Comparison of ENCODE assay signal across 8 cellular contexts in the genomic region with DNA sequence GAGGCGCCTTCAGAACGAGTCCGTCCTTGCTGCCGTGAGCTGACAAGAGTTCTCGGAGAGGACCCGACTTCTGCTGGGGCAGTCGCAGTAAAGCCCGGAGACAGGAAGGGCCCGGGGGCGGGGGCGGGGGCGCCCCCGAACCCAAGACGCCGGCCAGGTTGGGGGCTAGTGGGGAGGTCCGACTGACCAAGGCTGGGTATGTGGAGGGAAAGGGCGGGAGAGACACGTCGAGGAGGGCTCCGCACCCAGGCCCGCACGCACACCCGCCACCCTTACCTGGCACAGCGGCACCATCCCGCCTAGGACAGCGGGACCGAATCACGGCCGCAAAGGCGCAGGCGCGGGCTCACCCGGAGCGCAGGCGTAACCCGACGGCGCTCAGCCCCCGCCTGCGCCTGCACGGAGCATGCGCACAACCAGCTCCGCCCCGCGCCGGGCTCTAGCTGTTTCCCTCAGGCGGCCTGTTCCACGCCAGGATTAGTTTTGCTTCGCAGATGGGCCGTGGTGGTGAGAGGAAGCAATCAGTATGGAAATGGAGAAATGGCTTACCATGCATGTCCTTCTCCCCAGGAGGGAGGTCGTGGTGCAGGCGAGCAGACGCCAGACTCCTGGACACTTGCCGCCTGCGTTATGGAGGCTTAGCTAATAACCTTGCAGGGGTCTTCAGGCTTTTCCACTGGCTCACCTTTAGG.
A peak's percentile ranks its signal among the peaks of the same experiment; 100 is the strongest.
DNase-seq lines count a peak whose midpoint lies in the region; ATAC-seq and TF ChIP-seq lines count a peak whose summit lies in the region.

A gene with protein sequence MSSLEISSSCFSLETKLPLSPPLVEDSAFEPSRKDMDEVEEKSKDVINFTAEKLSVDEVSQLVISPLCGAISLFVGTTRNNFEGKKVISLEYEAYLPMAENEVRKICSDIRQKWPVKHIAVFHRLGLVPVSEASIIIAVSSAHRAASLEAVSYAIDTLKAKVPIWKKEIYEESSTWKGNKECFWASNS (minus strand): TSS at position 322 of the 692 bp plus-strand sequence. CDS start 2,583 bp downstream, outside the sequence.

- H3K4me1 Mint-ChIP-seq in central memory CD8-positive, alpha-beta T cell: peaks cover 42% of the 10 kb centered on the region

- H3K4me3 Mint-ChIP-seq in central memory CD8-positive, alpha-beta T cell: peak within 1 kb of the TSS; percentile 94

- peak; percentile 90 for ATAC-seq in HG03378 (IDR thresholded peaks at IDR 0.05; ENCODE audit: unreplicated experiment)
- ATAC-seq in activated CD4-positive, CD25-positive, alpha-beta regulatory T cell treated with anti-CD3 and anti-CD28 coated beads, Interleukin-2, amount 50 U/mL, for 24 hours: peak; percentile 98 to 99
- peak; percentile 96 for ATAC-seq in central memory CD8-positive, alpha-beta T cell (replicated peaks; ENCODE audit: extremely low read depth, poor library complexity, severe bottlenecking)

- peaks cover 13% of the 10 kb centered on the region for H3K36me3 Mint-ChIP-seq in central memory CD8-positive, alpha-beta T cell (ENCODE audit: insufficient read depth)

- peak; percentile 91 for TF ChIP-seq POLR2A in GM19099 (IDR thresholded peaks at IDR 0.05; ENCODE audit: extremely low read depth, insufficient read length, low read depth)

- no peaks in the 10 kb centered on the region for H3K27me3 Mint-ChIP-seq in central memory CD8-positive, alpha-beta T cell

- H3K27ac Mint-ChIP-seq in central memory CD8-positive, alpha-beta T cell (ENCODE audit: low read depth): peak within 1 kb of the TSS; percentile 96

- no peaks in the 10 kb centered on the region for H3K9me3 Mint-ChIP-seq in central memory CD8-positive, alpha-beta T cell

- peak; percentile 100 for DNase-seq in AG20443 (ENCODE audit: low spot score)
- peak; percentile 79 for DNase-seq in NCI-H446 treated with DMSO at 0.1 percent for 48 hours (lab: John Stamatoyannopoulos, UW)
- peak; percentile 75 to 82 for DNase-seq in central memory CD8-positive, alpha-beta T cell (ENCODE audit: low spot score in 2 of 2)
- DNase-seq in iris pigment epithelial cell (ENCODE audit: low read depth): peak; percentile 84
- DNase-seq in stimulated activated CD4-positive, alpha-beta T cell treated with anti-CD3 and anti-CD28 coated beads, Interleukin-12 subunit alpha, Interleukin-12 subunit beta, amount 100 ng/mL, for 24 hours (ENCODE audit: low read depth in 2 of 2): peak; percentile 77 to 86

Comparison
In these comparisons a context has a peak if more than half of its experiments do, and no peak if none do; other contexts are left out.
1. Peak in every context shown above with its lines: DNase-seq and ATAC-seq.